Comparison of ENCODE assay signal across 1 cellular context in genomic region chr4:127782275-127783025, GRCh38.
A peak's percentile ranks its signal among the peaks of the same experiment; 100 is the strongest.
TF ChIP-seq lines count a peak whose summit lies in the region.

HSPA4L (plus strand) TSS chr4:127782322; CDS start chr4:127782551, 229 bp downstream.

TF ChIP-seq in HCT116, 20 proteins besides CTCF, POLR2A, EP300 and RAD21 (continued from another document):
- TF ChIP-seq ZBTB33 (IDR thresholded peaks at IDR 0.05; ENCODE audit: extremely low read depth, insufficient replicate concordance, low read length), result peak; percentile 53
- TF ChIP-seq, protein P1, sequence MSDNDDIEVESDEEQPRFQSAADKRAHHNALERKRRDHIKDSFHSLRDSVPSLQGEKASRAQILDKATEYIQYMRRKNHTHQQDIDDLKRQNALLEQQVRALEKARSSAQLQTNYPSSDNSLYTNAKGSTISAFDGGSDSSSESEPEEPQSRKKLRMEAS (IDR thresholded peaks at IDR 0.05), result peak; percentile 75
TF ChIP-seq in HCT116: peak in this region for 7.
